In genomic region chr1:236154671-236155398, GRCh38 we compare ENCODE assay signal across 29 cellular contexts. TPM values are rescaled to one million over a fixed set of nuclear protein-coding genes. Genes with fewer than 3 reads are reported as not detected.
A peak's percentile ranks its signal among the peaks of the same experiment; 100 is the strongest.
DNase-seq lines count a peak whose midpoint lies in the region; ATAC-seq and TF ChIP-seq lines count a peak whose summit lies in the region.
"Had no signal": no experiment of that assay in that cellular context is flagged by ENCODE, and none has a peak within 500 bp of the region (broad histone marks: within the 10 kb centered on the region; RNA-seq: fewer than 3 reads in every experiment).

No MANE protein-coding gene starts in this region.

- no peaks in the 10 kb centered on the region for H3K9me3 Mint-ChIP-seq in effector memory CD8-positive, alpha-beta T cell
- peaks cover 2% of the 10 kb centered on the region for H3K9me3 Mint-ChIP-seq in stimulated activated memory B cell treated with anti-CD40 and anti-IgM and Interleukin-4, amounts not matched to agents 10 μg/mL and 1 μg/mL and 100 μg/mL, for 72 hours
- H3K9me3 Mint-ChIP-seq: activated naive CD8-positive, alpha-beta T cell treated with anti-CD3 and anti-CD28 coated beads, Interleukin-2, amount 50 U/mL, for 24 hours; activated T-cell treated with anti-CD3 and anti-CD28 coated beads, Interleukin-2, amount 50 U/mL, for 4 hours; stimulated activated naive CD8-positive, alpha-beta T cell treated with anti-CD3 and anti-CD28 coated beads, Interleukin-15, Interleukin-2, amounts not matched to agents 100 ng/mL and 50 ng/mL, for 24 hours; T-cell had no signal

- H3K36me3 ChIP-seq in H7 (replicated peaks; ENCODE audit: control insufficient read depth, insufficient read depth, low read length) = no peaks in the 10 kb centered on the region
- no peaks in the 10 kb centered on the region for H3K36me3 ChIP-seq in gastroesophageal sphincter
- no peaks in the 10 kb centered on the region for H3K36me3 ChIP-seq in mucosa of descending colon (ENCODE audit: low read depth)
- H3K36me3 ChIP-seq: HAP-1, MG63, right atrium auricular region, SJCRH30 had no signal

- no peak overlapping the region for H3K27ac ChIP-seq in gastroesophageal sphincter
- H3K27ac ChIP-seq: HL-60, KMS-11, parathyroid adenoma, right atrium auricular region, SJCRH30, testis had no signal

- peak overlapping the region; percentile 87 to 92 for H3K27ac Mint-ChIP-seq in effector memory CD8-positive, alpha-beta T cell
- H3K27ac Mint-ChIP-seq in stimulated activated memory B cell treated with anti-CD40 and anti-IgM and Interleukin-4, amounts not matched to agents 10 μg/mL and 1 μg/mL and 100 μg/mL, for 72 hours = peak overlapping the region; percentile 69
- H3K27ac Mint-ChIP-seq: activated CD8-positive, alpha-beta memory T cell treated with anti-CD3 and anti-CD28 coated beads, Interleukin-2, amount 10 ng/mL, durations not matched to agents 7 days and 5 days; activated naive CD8-positive, alpha-beta T cell treated with anti-CD3 and anti-CD28 coated beads, Interleukin-2, amount 50 U/mL, for 24 hours; stimulated activated naive CD8-positive, alpha-beta T cell treated with anti-CD3 and anti-CD28 coated beads, Interleukin-15, Interleukin-2, amounts not matched to agents 100 ng/mL and 50 ng/mL, for 24 hours; T-cell had no signal

- TF ChIP-seq CTCF in gastroesophageal sphincter (IDR thresholded peaks at IDR 0.05) (no peak), mucosa of descending colon (IDR thresholded peaks at IDR 0.05) (no peak)

- H3K4me3 Mint-ChIP-seq in effector memory CD8-positive, alpha-beta T cell = peak overlapping the region in 1 of 2 donors; percentile 67
- H3K4me3 Mint-ChIP-seq in stimulated activated memory B cell treated with anti-CD40 and anti-IgM and Interleukin-4, amounts not matched to agents 10 μg/mL and 1 μg/mL and 100 μg/mL, for 72 hours = no peak overlapping the region
- H3K4me3 Mint-ChIP-seq: activated CD8-positive, alpha-beta memory T cell treated with anti-CD3 and anti-CD28 coated beads, Interleukin-2, amount 10 ng/mL, durations not matched to agents 7 days and 5 days; activated naive CD8-positive, alpha-beta T cell treated with anti-CD3 and anti-CD28 coated beads, Interleukin-2, amount 50 U/mL, for 24 hours; activated T-cell treated with anti-CD3 and anti-CD28 coated beads, Interleukin-2, amount 50 U/mL, for 4 hours; stimulated activated naive CD8-positive, alpha-beta T cell treated with anti-CD3 and anti-CD28 coated beads, Interleukin-15, Interleukin-2, amounts not matched to agents 100 ng/mL and 50 ng/mL, for 24 hours; T-cell had no signal

- H3K36me3 Mint-ChIP-seq in effector memory CD8-positive, alpha-beta T cell (ENCODE audit: insufficient read depth) = peaks cover 18% of the 10 kb centered on the region
- peaks cover 25% of the 10 kb centered on the region for H3K36me3 Mint-ChIP-seq in stimulated activated memory B cell treated with anti-CD40 and anti-IgM and Interleukin-4, amounts not matched to agents 10 μg/mL and 1 μg/mL and 100 μg/mL, for 72 hours
- H3K36me3 Mint-ChIP-seq: T-cell had no signal

- H3K27me3 Mint-ChIP-seq in effector memory CD8-positive, alpha-beta T cell = no peaks in the 10 kb centered on the region
- H3K27me3 Mint-ChIP-seq in stimulated activated memory B cell treated with anti-CD40 and anti-IgM and Interleukin-4, amounts not matched to agents 10 μg/mL and 1 μg/mL and 100 μg/mL, for 72 hours = peaks cover 66% of the 10 kb centered on the region
- H3K27me3 Mint-ChIP-seq: activated naive CD8-positive, alpha-beta T cell treated with anti-CD3 and anti-CD28 coated beads, Interleukin-2, amount 50 U/mL, for 24 hours; stimulated activated naive CD8-positive, alpha-beta T cell treated with anti-CD3 and anti-CD28 coated beads, Interleukin-15, Interleukin-2, amounts not matched to agents 100 ng/mL and 50 ng/mL, for 24 hours; T-cell had no signal

- WGBS in gastroesophageal sphincter (ENCODE audit: low coverage in 1 of 2), 2 donors = 84 to 86% methylated on average over 2 to 8 of the region's 24 CpGs

- DNase-seq in H7 (peak; percentile 46), NOMO-1 treated with dmso at 0.1 percent for 144 hours (lab: John Stamatoyannopoulos, UW; ENCODE audit: unreplicated experiment) (peak; percentile 42), mucosa of descending colon (no peak), cerebellum (ENCODE audit: low spot score) (no peak)
- no peak for DNase-seq in effector memory CD8-positive, alpha-beta T cell
- DNase-seq: activated CD8-positive, alpha-beta memory T cell treated with anti-CD3 and anti-CD28 coated beads, Interleukin-2, amount 10 ng/mL, durations not matched to agents 7 days and 5 days; activated naive CD4-positive, alpha-beta T cell; activated naive CD8-positive, alpha-beta T cell treated with anti-CD3 and anti-CD28 coated beads, Interleukin-2, amount 50 U/mL, for 24 hours; activated T-cell treated with anti-CD3 and anti-CD28 coated beads, Interleukin-2, amount 50 U/mL, for 4 hours; caudate nucleus; DMS53; left colon; mammary epithelial cell; MG63; NCI-H1436 treated with DMSO at 0.1 percent for 48 hours; NCI-H2081 treated with DMSO at 0.1 percent for 48 hours; NCI-H226; small intestine; T-cell; testis had no signal

- H3K4me3 ChIP-seq in H7 (ENCODE audit: insufficient read depth, low read depth, low read length) (no peak overlapping the region), gastroesophageal sphincter (no peak overlapping the region), mucosa of descending colon (no peak overlapping the region)
- H3K4me3 ChIP-seq: HAP-1, MG63, right atrium auricular region, SJCRH30, testis had no signal

- H3K27me3 ChIP-seq in H7 (ENCODE audit: control insufficient read depth, insufficient read depth, low read length) (no peaks in the 10 kb centered on the region), gastroesophageal sphincter (no peaks in the 10 kb centered on the region)
- H3K27me3 ChIP-seq: MG63, right atrium auricular region, SJCRH30, testis had no signal

- intact Hi-C loops in mucosa of descending colon (cut with DNase I, micrococcal nuclease) = no loop called here

- H3K4me1 ChIP-seq in gastroesophageal sphincter = no peaks in the 10 kb centered on the region
- no peaks in the 10 kb centered on the region for H3K4me1 ChIP-seq in mucosa of descending colon (ENCODE audit: low read depth)
- H3K4me1 ChIP-seq: HAP-1, parathyroid adenoma, SJCRH30, testis had no signal

- ATAC-seq in effector memory CD8-positive, alpha-beta T cell (replicated peaks) = no peak
- ATAC-seq in stimulated activated memory B cell treated with anti-CD40 and anti-IgM and Interleukin-4, amounts not matched to agents 10 μg/mL and 1 μg/mL and 100 μg/mL, for 72 hours = no peak
- ATAC-seq in gastroesophageal sphincter (no peak), mucosa of descending colon (no peak)
- ATAC-seq: activated CD8-positive, alpha-beta memory T cell treated with anti-CD3 and anti-CD28 coated beads, Interleukin-2, amount 10 ng/mL, durations not matched to agents 7 days and 5 days; activated naive CD8-positive, alpha-beta T cell treated with anti-CD3 and anti-CD28 coated beads, Interleukin-2, amount 50 U/mL, for 24 hours; activated T-cell treated with anti-CD3 and anti-CD28 coated beads, Interleukin-2, amount 50 U/mL, for 4 hours; left colon; T-cell had no signal

- TF ChIP-seq EP300 in gastroesophageal sphincter (IDR thresholded peaks at IDR 0.05) = no peak

- H3K4me1 Mint-ChIP-seq in effector memory CD8-positive, alpha-beta T cell (ENCODE audit: low read depth in 2 of 2) = peaks cover 38 to 50% of the 10 kb centered on the region in 2 donors
- H3K4me1 Mint-ChIP-seq in stimulated activated memory B cell treated with anti-CD40 and anti-IgM and Interleukin-4, amounts not matched to agents 10 μg/mL and 1 μg/mL and 100 μg/mL, for 72 hours = peaks cover 50% of the 10 kb centered on the region

- H3K9me3 ChIP-seq in gastroesophageal sphincter = no peaks in the 10 kb centered on the region
- H3K9me3 ChIP-seq in mucosa of descending colon = no peaks in the 10 kb centered on the region
- H3K9me3 ChIP-seq: HAP-1, MG63, right atrium auricular region, SJCRH30, testis had no signal

- no peak for TF ChIP-seq POLR2A in gastroesophageal sphincter (IDR thresholded peaks at IDR 0.05)

RNA-seq across cellular contexts. Expression of gene GPR137B, which starts 12.5 kb away (rescaled TPM):
- 1.5 and 1.6 TPM in 2 replicates for total RNA-seq in H7 (2014; rRNA removed; shearing (Covaris generic))
- total RNA-seq in gastroesophageal sphincter (10 to 100 TPM; 11.4 to 17.7 (median 14.1) TPM), mucosa of descending colon (10 to 100 TPM in 1 of 3 donors, 1 to 10 TPM in 2; 6.0 to 13.3 (median 8.5) TPM), cerebellum (34.5 TPM)

Comparison
In these comparisons a context has a peak if more than half of its experiments do, and no peak if none do; other contexts are left out.
1. DNase-seq: peak in H7 (single experiment) and NOMO-1 treated with dmso at 0.1 percent for 144 hours (single experiment); none in effector memory CD8-positive, alpha-beta T cell (0 of 3), mucosa of descending colon (0 of 3) and cerebellum (single experiment).